In the genomic region with DNA sequence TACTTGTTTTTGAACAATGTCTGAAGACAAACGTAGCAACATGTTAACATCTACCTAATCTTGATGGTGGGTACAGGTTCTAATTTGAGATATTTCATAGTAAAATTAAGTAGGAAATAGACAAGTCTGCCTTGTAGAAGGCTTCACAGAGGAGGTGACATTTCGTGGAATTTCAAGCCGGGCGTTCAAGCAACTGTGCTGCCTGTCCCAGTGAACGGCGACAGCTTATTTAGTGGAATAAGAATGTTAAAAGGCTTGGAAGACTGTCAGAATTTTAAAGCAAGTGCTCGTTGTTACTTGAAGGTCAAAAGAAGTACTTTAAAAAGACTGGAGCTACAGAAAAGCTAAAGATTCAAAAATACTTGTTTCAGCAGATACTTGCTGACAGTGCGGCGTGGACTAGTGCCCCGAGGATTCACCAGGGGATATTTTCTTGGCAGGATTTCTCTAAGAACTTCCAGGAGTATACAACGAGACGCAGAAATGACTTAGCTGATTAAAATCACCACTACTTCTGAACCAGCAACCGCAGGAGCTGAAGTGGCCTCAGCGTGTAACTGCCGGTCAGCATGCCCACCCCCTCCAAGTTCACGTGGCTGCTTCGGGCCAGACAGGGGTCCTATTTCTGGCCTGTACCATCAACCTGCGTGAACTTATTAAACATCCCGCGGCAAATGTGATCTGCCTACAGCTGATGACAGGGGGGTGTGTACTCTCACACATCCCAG, we compare ENCODE assay signal across 13 cellular contexts. TPM values are rescaled to one million over a fixed set of nuclear protein-coding genes. Genes with fewer than 3 reads are reported as not detected.
A peak's percentile ranks its signal among the peaks of the same experiment; 100 is the strongest.
DNase-seq lines count a peak whose midpoint lies in the region; ATAC-seq and TF ChIP-seq lines count a peak whose summit lies in the region.
"Had no signal": no experiment of that assay in that cellular context is flagged by ENCODE, and none has a peak within 500 bp of the region (broad histone marks: within the 10 kb centered on the region; RNA-seq: fewer than 3 reads in every experiment).

No MANE protein-coding gene starts in this region.

- TF ChIP-seq CTCF in AG09309 (IDR thresholded peaks at IDR 0.05; ENCODE audit: control insufficient read depth, insufficient read depth, low read depth, low read length, missing control alignments): no peak
- no peak for TF ChIP-seq CTCF in heart left ventricle (IDR thresholded peaks at IDR 0.05)
- no peak for TF ChIP-seq CTCF in prostate gland (IDR thresholded peaks at IDR 0.05)

- no peaks in the 10 kb centered on the region for H3K27me3 ChIP-seq in heart left ventricle
- H3K27me3 ChIP-seq in prostate gland (replicated peaks; ENCODE audit: insufficient read depth): no peaks in the 10 kb centered on the region
- H3K27me3 ChIP-seq: foreskin keratinocyte had no signal

- TF ChIP-seq POLR2A in heart left ventricle (IDR thresholded peaks at IDR 0.05): no peak
- TF ChIP-seq POLR2A in prostate gland (IDR thresholded peaks at IDR 0.05): no peak

- H3K9me3 ChIP-seq in heart left ventricle (no peaks in the 10 kb centered on the region), prostate gland (no peaks in the 10 kb centered on the region)

- intact Hi-C loops in heart left ventricle (cut with DNase I) (loop anchor here in 1 of 10 donors (5.0 kb wide), 1 partner anchor 42 kb away; no protein-coding TSS in a partner anchor), prostate gland (cut with DNase I) (no loop called here)

- peaks cover 15 to 65% (median 42%) of the 10 kb centered on the region in 12 donors for H3K4me1 ChIP-seq in heart left ventricle
- H3K4me1 ChIP-seq in prostate gland (replicated peaks): peaks cover 25% of the 10 kb centered on the region
- H3K4me1 ChIP-seq: foreskin keratinocyte had no signal

- H3K4me3 ChIP-seq in AG09309 (ENCODE audit: control insufficient read depth, low read depth, low read length) (no peak overlapping the region), heart left ventricle (no peak overlapping the region), prostate gland (no peak overlapping the region)

- DNase-seq in AG09309 (ENCODE audit: low read depth) (peak; percentile 17), astrocyte of the hippocampus (ENCODE audit: low read depth, low spot score) (peak; percentile 74), heart left ventricle (no peak), prostate gland (ENCODE audit: low spot score) (no peak), activated gamma-delta T cell treated with Interleukin-2 at 50 U/mL for 16 hours (no peak), Kasumi-1 (lab: John Stamatoyannopoulos, UW) (no peak)
- no peak for DNase-seq in NK-92 treated with Interleukin-12 subunit alpha and Interleukin-12 subunit beta, amount 100 ng/mL, for 24 hours (lab: John Stamatoyannopoulos, UW)
- DNase-seq: activated CD8-positive, alpha-beta memory T cell treated with anti-CD3 and anti-CD28 coated beads, Interleukin-2, amount 50 U/mL, for 4 hours; anterior cingulate cortex; foreskin keratinocyte; PC-3; T1000 had no signal

- peaks cover 0 to 20% (median 12%) of the 10 kb centered on the region in 9 donors for H3K36me3 ChIP-seq in heart left ventricle
- H3K36me3 ChIP-seq in prostate gland: no peaks in the 10 kb centered on the region

- ATAC-seq in heart left ventricle (peak; percentile 23 to 44 (median 28)), GM18909 (IDR thresholded peaks at IDR 0.05; ENCODE audit: poor library complexity, unreplicated experiment) (no peak)
- ATAC-seq: foreskin keratinocyte, PC-3 had no signal

- 28 to 40% (median 36%) methylated on average over 17 to 20 of the region's 20 CpGs for WGBS in heart left ventricle, 4 donors
- 18% methylated on average over 20 of the region's 20 CpGs for WGBS in prostate gland

- H3K27ac ChIP-seq in heart left ventricle (peak overlapping the region in 6 of 12 donors; percentile 3 to 57 (median 34)), prostate gland (peak overlapping the region; percentile 25 to 69)
- H3K27ac ChIP-seq: foreskin keratinocyte had no signal

RNA-seq across cellular contexts. Expression of a gene that starts 46.5 kb away (rescaled TPM):
- total RNA-seq in heart left ventricle (10 to 100 TPM; 23.9 to 45.5 (median 30.0) TPM), prostate gland (10 to 100 TPM; 70.2 to 89.7 TPM)
- polyA plus RNA-seq in heart left ventricle: 10 to 100 TPM; 10.1 to 29.1 TPM

Comparison
In these comparisons a context has a peak if more than half of its experiments do, and no peak if none do; other contexts are left out.
1. DNase-seq: peak in AG09309 (single experiment) and astrocyte of the hippocampus (single experiment); none in heart left ventricle (0 of 5), prostate gland (single experiment), NK-92 treated with Interleukin-12 subunit alpha and Interleukin-12 subunit beta, amount 100 ng/mL, for 24 hours (single experiment), activated gamma-delta T cell treated with Interleukin-2 at 50 U/mL for 16 hours (single experiment) and Kasumi-1 (0 of 2).